Comparison of ENCODE assay signal across 8 cellular contexts in the genomic region with DNA sequence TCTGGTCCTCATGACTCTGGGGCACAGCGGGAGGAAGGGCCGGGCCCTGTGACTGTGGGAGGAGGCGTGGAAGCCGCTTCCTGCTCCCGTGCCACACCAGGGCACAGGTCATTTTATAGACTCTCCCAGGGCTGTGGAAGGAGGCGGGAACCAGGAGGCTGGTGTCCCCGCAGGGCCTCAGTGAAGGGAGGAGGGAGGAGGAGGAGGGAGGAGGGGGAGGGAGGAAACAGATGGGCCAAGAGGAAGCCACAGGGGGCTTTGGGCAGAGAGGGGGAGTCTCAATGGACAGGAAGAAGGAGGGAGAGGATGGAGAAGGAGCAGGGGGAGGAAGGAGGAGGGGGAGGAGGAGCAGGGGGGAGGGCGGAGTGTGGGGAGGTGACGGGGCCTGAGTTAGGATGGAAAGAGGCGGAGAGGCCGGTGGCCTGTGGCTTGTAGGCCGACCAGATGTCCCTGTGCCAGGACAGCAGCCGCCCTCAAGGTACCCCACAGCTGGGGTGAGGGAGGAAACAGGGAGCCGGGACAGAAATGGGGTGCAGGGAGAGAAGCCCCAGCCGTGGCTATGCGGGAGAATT. TPM values are rescaled to one million over a fixed set of nuclear protein-coding genes. Genes with fewer than 3 reads are reported as not detected.
A peak's percentile ranks its signal among the peaks of the same experiment; 100 is the strongest.
DNase-seq lines count a peak whose midpoint lies in the region; ATAC-seq and TF ChIP-seq lines count a peak whose summit lies in the region.

No MANE protein-coding gene starts in this region.

- no peak for TF ChIP-seq CTCF in HL-60 (IDR thresholded peaks at IDR 0.05; ENCODE audit: insufficient read depth, low read length)
- no peak for TF ChIP-seq CTCF in adrenal gland (IDR thresholded peaks at IDR 0.05)
- TF ChIP-seq CTCF in smooth muscle cell (IDR thresholded peaks at IDR 0.05; ENCODE audit: borderline replicate concordance, insufficient read depth, poor library complexity, severe bottlenecking), result no peak

- no peak overlapping the region for H3K9ac ChIP-seq in smooth muscle cell (ENCODE audit: low read depth)

- WGBS in adrenal gland, 4 donors, result 39 to 75% (median 63%) methylated on average over 7 to 16 of the region's 16 CpGs
- 39% methylated on average over 9 of the region's 16 CpGs for WGBS in smooth muscle cell (ENCODE audit: low lambda C conversion rate)

- H3K27me3 ChIP-seq in HL-60 (ENCODE audit: insufficient read depth, poor library complexity, severe bottlenecking) (no peaks in the 10 kb centered on the region), adrenal gland (no peaks in the 10 kb centered on the region), smooth muscle cell (ENCODE audit: low read depth) (no peaks in the 10 kb centered on the region)

- no peaks in the 10 kb centered on the region for H3F3A ChIP-seq in smooth muscle cell (ENCODE audit: low read depth)

- H3K79me2 ChIP-seq in smooth muscle cell (ENCODE audit: low read depth), result no peaks in the 10 kb centered on the region

- DNase-seq in HL-60 (ENCODE audit: low read depth in 1 of 2, low spot score in 1 of 2) (peak; percentile 53 to 76), adrenal gland (peak in 5 of 7 donors; percentile 27 to 62 (median 46)), iPS-NIHi7 (ENCODE audit: extremely low spot score) (peak; percentile 64), smooth muscle cell (lab: John Stamatoyannopoulos, UW; ENCODE audit: unreplicated experiment) (no peak), foreskin melanocyte (no peak), superior temporal gyrus (ENCODE audit: extremely low spot score) (no peak), cortex of kidney (lab: John Stamatoyannopoulos, UW) (no peak)

- H3K4me2 ChIP-seq in smooth muscle cell, result peak overlapping the region; percentile 97

- no peak for ATAC-seq in HG03039 (IDR thresholded peaks at IDR 0.05; ENCODE audit: unreplicated experiment)

- no peak overlapping the region for H2AFZ ChIP-seq in smooth muscle cell (ENCODE audit: low read depth)

- intact Hi-C loops in adrenal gland (cut with DNase I), result no loop called here

- H3K27ac ChIP-seq in HL-60 (replicated peaks), result peak overlapping the region; percentile 66
- peak overlapping the region in 1 of 5 donors; percentile 45 for H3K27ac ChIP-seq in adrenal gland
- H3K27ac ChIP-seq in smooth muscle cell (ENCODE audit: low read depth), result no peak overlapping the region

- no peak overlapping the region for H3K4me3 ChIP-seq in HL-60 (replicated peaks; ENCODE audit: insufficient read depth, low read length)
- H3K4me3 ChIP-seq in adrenal gland, result no peak overlapping the region
- H3K4me3 ChIP-seq in smooth muscle cell, result peak overlapping the region; percentile 73

- H4K20me1 ChIP-seq in smooth muscle cell (ENCODE audit: low read depth), result no peaks in the 10 kb centered on the region

- no peak for TF ChIP-seq POLR2A in adrenal gland (IDR thresholded peaks at IDR 0.05)

- H3K4me1 ChIP-seq in adrenal gland (replicated peaks in 1 of 2) (peaks cover 6 to 15% of the 10 kb centered on the region in 2 donors), smooth muscle cell (ENCODE audit: low read depth) (peaks cover 8% of the 10 kb centered on the region)

- H3K9me3 ChIP-seq in adrenal gland (replicated peaks in 1 of 3) (no peaks in the 10 kb centered on the region), smooth muscle cell (replicated peaks; ENCODE audit: low read depth) (no peaks in the 10 kb centered on the region)

- no peaks in the 10 kb centered on the region for H3K36me3 ChIP-seq in adrenal gland (replicated peaks in 1 of 2)
- no peaks in the 10 kb centered on the region for H3K36me3 ChIP-seq in smooth muscle cell (ENCODE audit: low read depth)

RNA-seq across cellular contexts. Expression of gene PLCXD1, which starts 6.2 kb away (rescaled TPM):
- total RNA-seq in adrenal gland (1 to 10 TPM; 1.2 to 7.8 (median 5.8) TPM), smooth muscle cell (6.2 and 7.0 TPM in 2 replicates)
- polyA plus RNA-seq in adrenal gland (10 to 100 TPM in 1 of 3 donors, 1 to 10 TPM in 2; 1.4 to 14.3 (median 9.9) TPM), smooth muscle cell (13.2 and 14.0 TPM in 2 replicates)

RNA-seq across cellular contexts. Expression of gene GTPBP6, which starts 43.6 kb away (rescaled TPM):
- total RNA-seq in adrenal gland (10 to 100 TPM; 29.8 to 57.1 (median 38.1) TPM), smooth muscle cell (25.3 TPM in 2 replicates)
- polyA plus RNA-seq in adrenal gland (10 to 100 TPM in 2 of 3 donors, 1 to 10 TPM in 1; 5.3 to 53.3 (median 40.5) TPM), smooth muscle cell (45.7 and 59.5 TPM in 2 replicates)

Comparison
In these comparisons a context has a peak if more than half of its experiments do, and no peak if none do; other contexts are left out.
1. DNase-seq: peak in HL-60 (2 of 2), adrenal gland (5 of 7) and iPS-NIHi7 (single experiment); none in smooth muscle cell (single experiment), foreskin melanocyte (single experiment), superior temporal gyrus (single experiment) and cortex of kidney (single experiment).